ENCODE assay signal across 8 cellular contexts in the genomic region with DNA sequence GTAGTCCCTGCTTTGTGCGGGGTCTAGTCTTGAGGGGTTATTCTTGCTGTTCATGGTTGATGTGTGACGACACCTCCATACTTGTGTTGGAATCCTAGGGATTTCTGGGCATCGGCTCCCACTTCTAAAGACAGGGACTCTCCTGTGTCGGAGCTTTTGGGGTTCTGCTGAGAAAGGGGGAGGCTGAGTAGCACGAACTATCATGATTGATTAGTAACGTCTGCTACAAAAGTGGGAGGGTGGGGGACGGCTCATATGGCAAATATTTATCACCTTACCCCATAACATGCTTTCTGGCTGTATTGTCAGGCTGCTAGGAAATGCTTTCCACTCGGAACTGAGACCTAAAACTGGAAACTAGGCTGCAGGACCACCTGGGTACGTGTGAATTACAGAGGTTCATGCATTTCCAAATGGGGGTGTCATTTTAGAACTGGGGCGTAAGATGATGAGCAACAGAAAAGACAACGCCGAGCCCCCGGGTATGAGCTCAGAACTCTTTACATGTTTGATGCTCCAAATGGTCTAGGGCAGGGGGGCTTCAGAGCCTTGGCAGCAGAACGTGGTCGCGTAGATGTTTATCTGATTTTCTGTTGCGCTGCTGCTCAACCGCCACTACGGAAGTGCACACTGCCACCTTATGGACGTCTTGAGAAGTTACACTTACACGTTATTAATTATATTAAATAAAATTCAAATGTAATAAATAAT. TPM values are rescaled to one million over a fixed set of nuclear protein-coding genes. Genes with fewer than 3 reads are reported as not detected.
DNase-seq lines count a peak whose midpoint lies in the region; ATAC-seq and TF ChIP-seq lines count a peak whose summit lies in the region.

No MANE protein-coding gene starts in this region.

- TF ChIP-seq POLR2A in lower leg skin (IDR thresholded peaks at IDR 0.05) = no peak

- POLR2A ChIA-PET in WTC11 (lab: Charles Lee) = no interaction called here

- intact Hi-C loops in Right ventricle myocardium inferior (cut with DNase I) (loop anchor here (2.0 to 5.0 kb wide), 3 partner anchors 321 to 624 kb away; no protein-coding TSS in a partner anchor), cardiac septum (cut with DNase I) (loop anchor here (5.0 to 10.0 kb wide), 3 partner anchors 206 to 626 kb away; no protein-coding TSS in a partner anchor), lower leg skin (cut with DNase I; ENCODE audit: low total_unique reads) (loop anchor here (10.0 kb wide), 1 partner anchor 598 kb away; no protein-coding TSS in a partner anchor)
- intact Hi-C loops in dendritic cell treated with granulocyte-macrophage colony-stimulating factor and Interleukin-4, amounts not matched to agents 40 ng/mL and 50 ng/mL, for 4 days (cut with micrococcal nuclease) = loop anchor here (5.0 to 10.0 kb wide), 3 partner anchors 101 to 598 kb away; no protein-coding TSS in a partner anchor

- peaks cover 4% of the 10 kb centered on the region; the same call in 1 of the 2 replicates for H3K4me1 Mint-ChIP-seq in WTC11
- peaks cover 21% of the 10 kb centered on the region for H3K4me1 Mint-ChIP-seq in dendritic cell treated with granulocyte-macrophage colony-stimulating factor and Interleukin-4, amounts not matched to agents 40 ng/mL and 50 ng/mL, for 4 days (ENCODE audit: low read depth)

- no peak overlapping the region for H3K27ac Mint-ChIP-seq in WTC11
- peak overlapping the region; percentile 61 for H3K27ac Mint-ChIP-seq in dendritic cell treated with granulocyte-macrophage colony-stimulating factor and Interleukin-4, amounts not matched to agents 40 ng/mL and 50 ng/mL, for 4 days

- WGBS in lower leg skin, 2 donors = 25 to 27% methylated on average over 21 of the region's 21 CpGs

- CTCF ChIA-PET in WTC11 (lab: Charles Lee) = interaction anchor here (0.8 to 3.4 kb wide), 3 partner anchors 17 to 599 kb away, joined by 3 to 14 read pairs (median 3); no protein-coding TSS in a partner anchor

- H3K27me3 Mint-ChIP-seq in WTC11 (ENCODE audit: low read depth) = no peaks in the 10 kb centered on the region
- H3K27me3 Mint-ChIP-seq in dendritic cell treated with granulocyte-macrophage colony-stimulating factor and Interleukin-4, amounts not matched to agents 40 ng/mL and 50 ng/mL, for 4 days = no peaks in the 10 kb centered on the region

- ATAC-seq in Right ventricle myocardium inferior = no peak
- ATAC-seq in WTC11 = peak; percentile 52; the same call in 1 of the 2 replicates
- ATAC-seq in GM21381 (IDR thresholded peaks at IDR 0.05; ENCODE audit: unreplicated experiment) = no peak

- TF ChIP-seq CTCF in WTC11 (IDR thresholded peaks at IDR 0.05) (peak; percentile 71), lower leg skin (IDR thresholded peaks at IDR 0.05) (no peak)

- peak overlapping the region; percentile 43 for H3K4me3 Mint-ChIP-seq in WTC11
- H3K4me3 Mint-ChIP-seq in dendritic cell treated with granulocyte-macrophage colony-stimulating factor and Interleukin-4, amounts not matched to agents 40 ng/mL and 50 ng/mL, for 4 days = peak overlapping the region; percentile 79

- H3K4me3 ChIP-seq in lower leg skin (ENCODE audit: low read depth, poor library complexity, severe bottlenecking) = peak overlapping the region; percentile 6

- H3K9me3 Mint-ChIP-seq in WTC11 = no peaks in the 10 kb centered on the region
- H3K9me3 Mint-ChIP-seq in dendritic cell treated with granulocyte-macrophage colony-stimulating factor and Interleukin-4, amounts not matched to agents 40 ng/mL and 50 ng/mL, for 4 days = peaks cover 8% of the 10 kb centered on the region

- DNase-seq in Right ventricle myocardium inferior (ENCODE audit: missing footprints) (peak; percentile 72), cardiac septum (ENCODE audit: low spot score) (no peak), NCI-H1694 (lab: John Stamatoyannopoulos, UW) (peak; percentile 16), WTC11 (ENCODE audit: low spot score) (peak; percentile 43), lower leg skin (ENCODE audit: low spot score in 2 of 2) (peak in 1 of 2 donors; percentile 17)
- DNase-seq in stimulated activated CD8-positive, alpha-beta memory T cell treated with anti-CD3 and anti-CD28 coated beads, Interleukin-12 subunit alpha, Interleukin-12 subunit beta, amount 100 ng/mL, for 1 hour (ENCODE audit: low read depth) = peak; percentile 11

- H3K36me3 Mint-ChIP-seq in WTC11 = no peaks in the 10 kb centered on the region
- peaks cover 12% of the 10 kb centered on the region for H3K36me3 Mint-ChIP-seq in dendritic cell treated with granulocyte-macrophage colony-stimulating factor and Interleukin-4, amounts not matched to agents 40 ng/mL and 50 ng/mL, for 4 days (ENCODE audit: low read depth)

TF ChIP-seq in WTC11, 78 proteins besides CTCF, POLR2A, EP300 and RAD21:
- TF ChIP-seq, protein P1, sequence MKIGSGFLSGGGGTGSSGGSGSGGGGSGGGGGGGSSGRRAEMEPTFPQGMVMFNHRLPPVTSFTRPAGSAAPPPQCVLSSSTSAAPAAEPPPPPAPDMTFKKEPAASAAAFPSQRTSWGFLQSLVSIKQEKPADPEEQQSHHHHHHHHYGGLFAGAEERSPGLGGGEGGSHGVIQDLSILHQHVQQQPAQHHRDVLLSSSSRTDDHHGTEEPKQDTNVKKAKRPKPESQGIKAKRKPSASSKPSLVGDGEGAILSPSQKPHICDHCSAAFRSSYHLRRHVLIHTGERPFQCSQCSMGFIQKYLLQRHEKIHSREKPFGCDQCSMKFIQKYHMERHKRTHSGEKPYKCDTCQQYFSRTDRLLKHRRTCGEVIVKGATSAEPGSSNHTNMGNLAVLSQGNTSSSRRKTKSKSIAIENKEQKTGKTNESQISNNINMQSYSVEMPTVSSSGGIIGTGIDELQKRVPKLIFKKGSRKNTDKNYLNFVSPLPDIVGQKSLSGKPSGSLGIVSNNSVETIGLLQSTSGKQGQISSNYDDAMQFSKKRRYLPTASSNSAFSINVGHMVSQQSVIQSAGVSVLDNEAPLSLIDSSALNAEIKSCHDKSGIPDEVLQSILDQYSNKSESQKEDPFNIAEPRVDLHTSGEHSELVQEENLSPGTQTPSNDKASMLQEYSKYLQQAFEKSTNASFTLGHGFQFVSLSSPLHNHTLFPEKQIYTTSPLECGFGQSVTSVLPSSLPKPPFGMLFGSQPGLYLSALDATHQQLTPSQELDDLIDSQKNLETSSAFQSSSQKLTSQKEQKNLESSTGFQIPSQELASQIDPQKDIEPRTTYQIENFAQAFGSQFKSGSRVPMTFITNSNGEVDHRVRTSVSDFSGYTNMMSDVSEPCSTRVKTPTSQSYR (CRISPR knock-in tag; IDR thresholded peaks at IDR 0.05) = no peak
- TF ChIP-seq NFE2L1 (CRISPR knock-in tag; IDR thresholded peaks at IDR 0.05) = no peak
- TF ChIP-seq ZNF232 (CRISPR knock-in tag; IDR thresholded peaks at IDR 0.05) = no peak

RNA-seq across cellular contexts. Expression of a gene that starts 15.1 kb away (rescaled TPM):
- total RNA-seq in Right ventricle myocardium inferior = not detected
- not detected for total RNA-seq in cardiac septum
- 1.0 to 2.3 TPM (median 1.5 TPM) in 3 replicates for total RNA-seq in WTC11 (2021)
- total RNA-seq in lower leg skin = 1 to 10 TPM in 1 of 4 donors, not detected in 3; 2.1 TPM
